8 cellular contexts compared by ENCODE assay signal in genomic region chr11:117226388-117227385, GRCh38. TPM values are rescaled to one million over a fixed set of nuclear protein-coding genes. Genes with fewer than 3 reads are reported as not detected.
DNase-seq lines count a peak whose midpoint lies in the region; ATAC-seq and TF ChIP-seq lines count a peak whose summit lies in the region.

No MANE protein-coding gene starts in this region.

- H3K27ac ChIP-seq in OCI-LY1 (ENCODE audit: low read depth, low read length, poor library complexity, severe bottlenecking) (no peak overlapping the region), ovary (no peak overlapping the region)

- no peak overlapping the region for H3K9ac ChIP-seq in OCI-LY1 (ENCODE audit: low read length)

- intact Hi-C loops in ovary (cut with DNase I): loop anchor here (5.0 to 10.0 kb wide), 10 partner anchors 44 to 494 kb away; partner anchors contain the start of genes APOA5 (in 1 of the 4), SIDT2 (in 1 of the 4) and SIK3 (in 1 of the 4)

- H3K4me2 ChIP-seq in OCI-LY1 (ENCODE audit: low read length): no peak overlapping the region

- no peaks in the 10 kb centered on the region for H3K9me3 ChIP-seq in OCI-LY1 (ENCODE audit: low read length)
- H3K9me3 ChIP-seq in ovary: no peaks in the 10 kb centered on the region
- H3K9me3 ChIP-seq in MG63: no peaks in the 10 kb centered on the region

- H3K9me2 ChIP-seq in OCI-LY1 (ENCODE audit: low read depth, low read length): no peaks in the 10 kb centered on the region

- peak overlapping the region; percentile 77 for H3K27ac Mint-ChIP-seq in activated naive CD4-positive, alpha-beta T cell treated with anti-CD3 and anti-CD28 coated beads, Interleukin-2, amount 10 ng/mL, durations not matched to agents 7 days and 5 days

- H3K36me3 ChIP-seq in OCI-LY1 (ENCODE audit: insufficient read depth, low read length): peaks cover 56% of the 10 kb centered on the region
- no peaks in the 10 kb centered on the region for H3K36me3 ChIP-seq in ovary
- peaks cover 37% of the 10 kb centered on the region for H3K36me3 ChIP-seq in MG63

- H2AFZ ChIP-seq in OCI-LY1 (ENCODE audit: low read length): no peak overlapping the region

- peak; percentile 64 for TF ChIP-seq CTCF in OCI-LY1 (IDR thresholded peaks at IDR 0.05; ENCODE audit: low read length)
- TF ChIP-seq CTCF in ovary (IDR thresholded peaks at IDR 0.05): peak; percentile 54 to 84 (median 80)

- peaks cover 17% of the 10 kb centered on the region for H3K4me1 ChIP-seq in OCI-LY1 (ENCODE audit: insufficient read depth, low read length, severe bottlenecking)
- peaks cover 4% of the 10 kb centered on the region for H3K4me1 ChIP-seq in ovary (ENCODE audit: insufficient read depth)

- peak; percentile 50 for ATAC-seq in GM18870 (IDR thresholded peaks at IDR 0.05; ENCODE audit: unreplicated experiment)

- no peak overlapping the region for H3K4me3 Mint-ChIP-seq in activated naive CD4-positive, alpha-beta T cell treated with anti-CD3 and anti-CD28 coated beads, Interleukin-2, amount 10 ng/mL, durations not matched to agents 7 days and 5 days

- H3K4me3 ChIP-seq in OCI-LY1 (ENCODE audit: low read depth, low read length, poor library complexity, severe bottlenecking) (no peak overlapping the region), ovary (no peak overlapping the region), MG63 (no peak overlapping the region)

- H3K36me3 Mint-ChIP-seq in activated naive CD4-positive, alpha-beta T cell treated with anti-CD3 and anti-CD28 coated beads, Interleukin-2, amount 10 ng/mL, durations not matched to agents 7 days and 5 days: peaks cover 79% of the 10 kb centered on the region

- H3K9me3 Mint-ChIP-seq in activated naive CD4-positive, alpha-beta T cell treated with anti-CD3 and anti-CD28 coated beads, Interleukin-2, amount 10 ng/mL, durations not matched to agents 7 days and 5 days: no peaks in the 10 kb centered on the region

- H3K27me3 Mint-ChIP-seq in activated naive CD4-positive, alpha-beta T cell treated with anti-CD3 and anti-CD28 coated beads, Interleukin-2, amount 10 ng/mL, durations not matched to agents 7 days and 5 days: no peaks in the 10 kb centered on the region

- CTCF ChIA-PET in activated naive CD4-positive, alpha-beta T cell treated with anti-CD3 and anti-CD28 coated beads, Interleukin-2, amount 10 ng/mL, durations not matched to agents 7 days and 5 days (lab: Charles Lee): interaction anchor here (0.7 to 12.1 kb wide), 14 partner anchors 8 to 436 kb away, joined by 3 to 111 read pairs (median 4); partner anchors contain the start of genes APOA1, APOA5, PAFAH1B2 and SIDT2

- no peaks in the 10 kb centered on the region for H3F3A ChIP-seq in OCI-LY1 (ENCODE audit: insufficient read depth, low read length)

- TF ChIP-seq EP300 in ovary (IDR thresholded peaks at IDR 0.05): no peak

- 63 to 65% (median 65%) methylated on average over 19 of the region's 19 CpGs for WGBS in ovary, 3 donors

- TF ChIP-seq POLR2A in ovary (IDR thresholded peaks at IDR 0.05): no peak

- H3K27me3 ChIP-seq in OCI-LY1 (ENCODE audit: insufficient read depth, low read length) (no peaks in the 10 kb centered on the region), ovary (no peaks in the 10 kb centered on the region), MG63 (no peaks in the 10 kb centered on the region)

- no peaks in the 10 kb centered on the region for H4K20me1 ChIP-seq in OCI-LY1 (ENCODE audit: insufficient read depth, low read length)

- H3K79me2 ChIP-seq in OCI-LY1 (ENCODE audit: insufficient read depth, low read length): peaks cover 7% of the 10 kb centered on the region; the same call in 1 of the 2 replicates

- peaks cover 41% of the 10 kb centered on the region for H3K4me1 Mint-ChIP-seq in activated naive CD4-positive, alpha-beta T cell treated with anti-CD3 and anti-CD28 coated beads, Interleukin-2, amount 10 ng/mL, durations not matched to agents 7 days and 5 days

- DNase-seq in Ammon's horn (ENCODE audit: low spot score) (peak; percentile 93), Kasumi-1 (lab: John Stamatoyannopoulos, UW) (peak; percentile 92 to 94), globus pallidus (ENCODE audit: low spot score) (peak; percentile 86), ovary (peak in 2 of 5 donors; percentile 51 to 53), MG63 (no peak)
- peak; percentile 60 for DNase-seq in activated naive CD4-positive, alpha-beta T cell treated with anti-CD3 and anti-CD28 coated beads, Interleukin-2, amount 10 ng/mL, durations not matched to agents 7 days and 5 days

RNA-seq across cellular contexts. Expression of gene PCSK7, which starts 5.2 kb away (rescaled TPM):
- total RNA-seq in ovary: 10 to 100 TPM; 16.3 to 67.7 (median 32.2) TPM
- 10 to 100 TPM; 14.5 to 15.7 TPM for polyA plus RNA-seq in ovary
- total RNA-seq in MG63 (2014; rRNA removed; shearing (Covaris generic); ENCODE audit: low replicate concordance): 24.9 and 26.7 TPM in 2 replicates

RNA-seq across cellular contexts. Expression of gene RNF214, which starts 5.8 kb away (rescaled TPM):
- total RNA-seq in ovary: 10 to 100 TPM in 6 of 7 donors, 1 to 10 TPM in 1; 9.7 to 40.9 (median 29.3) TPM
- 10 to 100 TPM; 12.8 to 22.7 TPM for polyA plus RNA-seq in ovary
- total RNA-seq in MG63 (2014; rRNA removed; shearing (Covaris generic); ENCODE audit: low replicate concordance): 1.3 and 2.4 TPM in 2 replicates

RNA-seq across cellular contexts. Expression of gene TAGLN, which starts 27.5 kb away (rescaled TPM):
- 1,000 to 10,000 TPM in 3 of 7 donors, 100 to 1,000 TPM in 4; 491 to 2,646 (median 828) TPM for total RNA-seq in ovary
- 1,000 to 10,000 TPM; 1,650 to 3,307 TPM for polyA plus RNA-seq in ovary
- total RNA-seq in MG63 (2014; rRNA removed; shearing (Covaris generic); ENCODE audit: low replicate concordance): 0.44 and 0.92 TPM in 2 replicates

RNA-seq across cellular contexts. Expression of gene SIDT2, which starts 48.1 kb away (rescaled TPM):
- 100 to 1,000 TPM in 1 of 7 donors, 10 to 100 TPM in 6; 36.5 to 141 (median 73.7) TPM for total RNA-seq in ovary
- 100 to 1,000 TPM in 1 of 2 donors, 10 to 100 TPM in 1; 59.2 to 106 TPM for polyA plus RNA-seq in ovary
- 2.7 and 19.8 TPM in 2 replicates for total RNA-seq in MG63 (2014; rRNA removed; shearing (Covaris generic); ENCODE audit: low replicate concordance)

Comparison
In these comparisons a context has a peak if more than half of its experiments do, and no peak if none do; other contexts are left out.
1. RNA of gene TAGLN, which starts 27.5 kb away (total RNA-seq): 491 to 2,646 TPM in ovary; 0.44 to 0.92 TPM in MG63; every median in the first group is over 100 times any median in the second.